Comparison of ENCODE assay signal across 8 cellular contexts in the genomic region with DNA sequence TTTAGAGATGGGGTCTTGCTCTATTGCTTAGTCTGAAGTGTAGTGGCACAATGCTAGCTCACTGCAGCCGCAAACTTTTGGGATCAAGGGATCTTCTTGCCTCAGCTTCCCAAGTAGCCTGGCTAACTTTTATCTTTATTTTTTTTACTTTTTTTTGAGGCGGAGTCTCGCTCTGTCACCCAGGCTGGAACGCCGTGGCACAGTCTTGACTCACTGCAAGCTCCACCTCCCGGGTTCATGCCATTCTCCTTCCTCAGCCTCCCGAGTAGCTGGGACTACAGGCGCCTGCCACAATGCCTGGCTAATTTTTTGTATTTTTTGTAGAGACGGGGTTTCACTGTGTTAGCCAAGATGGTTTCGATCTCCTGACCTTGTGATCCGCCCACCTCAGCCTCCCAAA. TPM values are rescaled to one million over a fixed set of nuclear protein-coding genes. Genes with fewer than 3 reads are reported as not detected.
DNase-seq lines count a peak whose midpoint lies in the region; ATAC-seq and TF ChIP-seq lines count a peak whose summit lies in the region.
"Not testable (repeated sequence)": the region's sequence is repeated elsewhere in the genome, so short reads cannot be mapped to it uniquely, and the experiment has no call there.
"Had no signal": no experiment of that assay in that cellular context is flagged by ENCODE, and none has a peak within 500 bp of the region (broad histone marks: within the 10 kb centered on the region; RNA-seq: fewer than 3 reads in every experiment).

No MANE protein-coding gene starts in this region.

- H3K9ac ChIP-seq in trophoblast cell (ENCODE audit: low read length): not testable (repeated sequence)

- not testable (repeated sequence) for H3K36me3 ChIP-seq in brain microvascular endothelial cell (replicated peaks)
- H3K36me3 ChIP-seq in trophoblast cell (ENCODE audit: control insufficient read depth in 1 of 2, insufficient read depth in 2 of 2, low read length in 2 of 2): peaks cover 33% of the 10 kb centered on the region in 2 experiments

- not testable (repeated sequence) for H3K9me3 ChIP-seq in T-helper 17 cell (ENCODE audit: control insufficient read depth, low read length, poor library complexity, severe bottlenecking); trophoblast cell (ENCODE audit: insufficient read depth, low read depth, low read length)

- H3K79me1 ChIP-seq in trophoblast cell (ENCODE audit: low read length): not testable (repeated sequence)

- H2AFZ ChIP-seq in trophoblast cell (ENCODE audit: insufficient read depth, low read length, poor library complexity): not testable (repeated sequence)

- not testable (repeated sequence) for H3K4me1 ChIP-seq in trophoblast cell (ENCODE audit: control insufficient read depth in 1 of 2, insufficient read depth in 2 of 2, low read length in 2 of 2)

- H3K4me3 ChIP-seq in brain microvascular endothelial cell (ENCODE audit: low read depth, low read length); trophoblast cell (ENCODE audit: low read depth, low read length): not testable (repeated sequence)

- not testable (repeated sequence) for H2BK120ac ChIP-seq in trophoblast cell (ENCODE audit: insufficient read depth, low read length, poor library complexity)

- H3K4me3 Mint-ChIP-seq in T-helper 17 cell: peak overlapping the region; percentile 28

- in situ Hi-C loops in brain microvascular endothelial cell (cut with HindIII; ENCODE audit: low pct_ligation_motif_present, low sequenced_read_pairs): not testable (repeated sequence)

- not testable (repeated sequence) for H3K14ac ChIP-seq in trophoblast cell (ENCODE audit: low read length)

- H4K12ac ChIP-seq in trophoblast cell (ENCODE audit: low read depth, low read length): not testable (repeated sequence)

- WGBS in trophoblast cell (ENCODE audit: extremely low coverage, insufficient coverage, insufficient read length): no CpG with 5 or more reads among the region's 11 CpGs

- not testable (repeated sequence) for H4K91ac ChIP-seq in trophoblast cell (ENCODE audit: low read depth, low read length)

- ATAC-seq in T-helper 17 cell: not testable (repeated sequence)

- H3K27ac Mint-ChIP-seq in T-helper 17 cell: not testable (repeated sequence)

- H3K18ac ChIP-seq in trophoblast cell (ENCODE audit: low read length): not testable (repeated sequence)

- not testable (repeated sequence) for H3K79me2 ChIP-seq in trophoblast cell (ENCODE audit: control insufficient read depth, insufficient read depth, low read length, poor library complexity)

- H2AK5ac ChIP-seq in trophoblast cell (ENCODE audit: low read length): not testable (repeated sequence)

- not testable (repeated sequence) for H3K27ac ChIP-seq in brain microvascular endothelial cell; trophoblast cell (ENCODE audit: low read depth, low read length)

- peaks cover 12% of the 10 kb centered on the region for H3K36me3 Mint-ChIP-seq in T-helper 17 cell (ENCODE audit: low read depth)

- H3K4ac ChIP-seq in trophoblast cell (ENCODE audit: low read depth, low read length): not testable (repeated sequence)

- not testable (repeated sequence) for H2BK12ac ChIP-seq in trophoblast cell (ENCODE audit: low read length)

- TF ChIP-seq CTCF in brain microvascular endothelial cell (IDR thresholded peaks at IDR 0.05; ENCODE audit: low read depth, low read length, missing control alignments): not testable (repeated sequence)

- not testable (repeated sequence) for H3K23ac ChIP-seq in trophoblast cell (ENCODE audit: low read length)

- H3K4me2 ChIP-seq in trophoblast cell (ENCODE audit: low read length): not testable (repeated sequence)

- H3K27me3 ChIP-seq in brain microvascular endothelial cell (replicated peaks); trophoblast cell (ENCODE audit: insufficient read depth, low read length): not testable (repeated sequence)

- H4K8ac ChIP-seq in trophoblast cell (ENCODE audit: low read depth, low read length): not testable (repeated sequence)

- DNase-seq in EL: peak; percentile 7
- not testable (repeated sequence) for DNase-seq in T-helper 17 cell
- peak; percentile 7 for DNase-seq in brain microvascular endothelial cell
- peak; percentile 13 to 53 for DNase-seq in trophoblast cell

- H3K4me1 Mint-ChIP-seq in T-helper 17 cell: peaks cover 17% of the 10 kb centered on the region

- H3K27me3 Mint-ChIP-seq in T-helper 17 cell: not testable (repeated sequence)

- not testable (repeated sequence) for H2BK5ac ChIP-seq in trophoblast cell (ENCODE audit: low read depth, low read length, poor library complexity)

RNA-seq across cellular contexts. Expression of a gene that starts 12.1 kb away (rescaled TPM):
- 10 to 100 TPM; 35.0 to 35.6 TPM for total RNA-seq in T-helper 17 cell
- polyA plus RNA-seq in trophoblast cell (2013): 13.3 and 13.4 TPM in 2 replicates

RNA-seq across cellular contexts. Expression of a gene that starts 47.4 kb away (rescaled TPM):
- 1 to 10 TPM in 1 of 2 donors, under 1 TPM in 1; 0.44 to 1.3 TPM for total RNA-seq in T-helper 17 cell
- polyA plus RNA-seq in trophoblast cell (2013): not detected in 2 replicates
- polyA plus RNA-seq: AG04450; CD14-positive monocyte; CD4-positive, alpha-beta memory T cell; CD8-positive, alpha-beta memory T cell had no signal
